9 cellular contexts compared by ENCODE assay signal in genomic region chr5:181173027-181173419, GRCh38. TPM values are rescaled to one million over a fixed set of nuclear protein-coding genes. Genes with fewer than 3 reads are reported as not detected.
DNase-seq lines count a peak whose midpoint lies in the region; ATAC-seq and TF ChIP-seq lines count a peak whose summit lies in the region.
"Had no signal": no experiment of that assay in that cellular context is flagged by ENCODE, and none has a peak within 500 bp of the region (broad histone marks: within the 10 kb centered on the region; RNA-seq: fewer than 3 reads in every experiment).

No MANE protein-coding gene starts in this region.

- peak overlapping the region; percentile 94 for H3K4me3 Mint-ChIP-seq in T-helper 2 cell treated with Interferon-gamma antibody and Interleukin-4, amounts not matched to agents 5 μg/mL and 100 μg/mL, for 36 hours

- peaks cover 7% of the 10 kb centered on the region for H3K36me3 Mint-ChIP-seq in T-helper 2 cell treated with Interferon-gamma antibody and Interleukin-4, amounts not matched to agents 5 μg/mL and 100 μg/mL, for 36 hours (ENCODE audit: low read depth)

- peak overlapping the region; percentile 97 for H3K27ac Mint-ChIP-seq in T-helper 2 cell treated with Interferon-gamma antibody and Interleukin-4, amounts not matched to agents 5 μg/mL and 100 μg/mL, for 36 hours

- H3K9me3 ChIP-seq in left lung: no peaks in the 10 kb centered on the region

- peaks cover 0 to 17% of the 10 kb centered on the region in 2 donors for H3K4me1 ChIP-seq in left lung

- TF ChIP-seq CTCF in GM12864 (IDR thresholded peaks at IDR 0.05; ENCODE audit: low read depth, low read length, missing control alignments): peak; percentile 54
- TF ChIP-seq CTCF in left lung (IDR thresholded peaks at IDR 0.05): no peak

- H3K4me3 ChIP-seq in GM12864 (ENCODE audit: low read depth, low read length) (peak overlapping the region; percentile 51), left lung (no peak overlapping the region)

- peaks cover 41% of the 10 kb centered on the region for H3K4me1 Mint-ChIP-seq in T-helper 2 cell treated with Interferon-gamma antibody and Interleukin-4, amounts not matched to agents 5 μg/mL and 100 μg/mL, for 36 hours (ENCODE audit: low read depth)

- H3K27ac ChIP-seq in left lung: peak overlapping the region in 1 of 2 donors; percentile 13

- H3K27me3 Mint-ChIP-seq in T-helper 2 cell treated with Interferon-gamma antibody and Interleukin-4, amounts not matched to agents 5 μg/mL and 100 μg/mL, for 36 hours (ENCODE audit: low read depth): peaks cover 41% of the 10 kb centered on the region

- DNase-seq in GM12864 (ENCODE audit: low read depth) (no peak), left lung (no peak), middle frontal gyrus (ENCODE audit: extremely low spot score, low spot score) (no peak), NCI-H146 (lab: John Stamatoyannopoulos, UW) (no peak), GOT3 (lab: John Stamatoyannopoulos, UW) (no peak)
- DNase-seq in T-helper 2 cell treated with Interferon-gamma antibody and Interleukin-4, amounts not matched to agents 5 μg/mL and 100 μg/mL, for 36 hours (ENCODE audit: low spot score): peak; percentile 25

- H3K27me3 ChIP-seq in left lung: peaks cover 63 to 96% of the 10 kb centered on the region in 2 donors

- ATAC-seq in HG02623 (IDR thresholded peaks at IDR 0.05; ENCODE audit: unreplicated experiment) (peak; percentile 12), left lung (peak; percentile 40), HG02571 (IDR thresholded peaks at IDR 0.05; ENCODE audit: unreplicated experiment) (no peak)

- no peaks in the 10 kb centered on the region for H3K9me3 Mint-ChIP-seq in T-helper 2 cell treated with Interferon-gamma antibody and Interleukin-4, amounts not matched to agents 5 μg/mL and 100 μg/mL, for 36 hours

- intact Hi-C loops in left lung (cut with DNase I): no loop called here

- H3K36me3 ChIP-seq in left lung: no peaks in the 10 kb centered on the region

RNA-seq across cellular contexts. Expression of gene OR2V2, which starts 25.6 kb away (rescaled TPM):
- not detected for total RNA-seq in left lung
- total RNA-seq: NCI-H460 had no signal

RNA-seq across cellular contexts. Expression of gene TRIM7, which starts 32.0 kb away (rescaled TPM):
- 1 to 10 TPM; 4.3 to 5.7 TPM for total RNA-seq in left lung

RNA-seq across cellular contexts. Expression of gene OR2V1, which starts 42.1 kb away (rescaled TPM):
- total RNA-seq in left lung: not detected
- total RNA-seq: NCI-H460 had no signal

RNA-seq across cellular contexts. Expression of gene TRIM41, which starts 50.1 kb away (rescaled TPM):
- total RNA-seq in left lung: 10 to 100 TPM; 24.2 to 24.5 TPM
